Comparison of ENCODE assay signal across 8 cellular contexts in genomic region chr1:147928236-147929132, GRCh38. TPM values are rescaled to one million over a fixed set of nuclear protein-coding genes. Genes with fewer than 3 reads are reported as not detected.
DNase-seq lines count a peak whose midpoint lies in the region; TF ChIP-seq lines count a peak whose summit lies in the region.
"Not testable (repeated sequence)": the region's sequence is repeated elsewhere in the genome, so short reads cannot be mapped to it uniquely, and the experiment has no call there.

TSS of gene GPR89B (plus strand) at chr1:147928420. CDS start at chr1:147928537, 117 bp downstream.

- H3K4me2 ChIP-seq in H9 (ENCODE audit: insufficient read depth, insufficient read length, low read length) = peak within 1 kb of the TSS; percentile 54

- DNase-seq in ELR (ENCODE audit: low read depth) (peak; percentile 90), H9 (peak; percentile 95), M059J (ENCODE audit: low read depth) (peak; percentile 88), SHP77 treated with DMSO at 0.1 percent for 48 hours (lab: John Stamatoyannopoulos, UW) (peak; percentile 91), fibroblast of villous mesenchyme (ENCODE audit: low read depth) (peak; percentile 82), nephron progenitor cell (peak; percentile 89)
- DNase-seq in activated effector memory CD4-positive, alpha-beta T cell treated with Interleukin-2 at 50 U/mL for 16 hours = peak; percentile 88

- not testable (repeated sequence) for H3K23ac ChIP-seq in H9 (ENCODE audit: insufficient read length, low read depth, low read length)

- not testable (repeated sequence) for H3K36me3 Mint-ChIP-seq in H9 (ENCODE audit: insufficient read depth in 1 of 3, low read depth in 3 of 3); nephron progenitor cell (ENCODE audit: low read depth)
- H3K36me3 Mint-ChIP-seq in stimulated activated naive CD8-positive, alpha-beta T cell treated with anti-CD3 and anti-CD28 coated beads, Interleukin-15, Interleukin-2, amounts not matched to agents 100 ng/mL and 50 ng/mL, for 24 hours (ENCODE audit: low read depth) = peaks cover 13% of the 10 kb centered on the region

- H3K27ac ChIP-seq in H9 (ENCODE audit: insufficient read length, low read depth, low read length) = not testable (repeated sequence)

- H3K79me1 ChIP-seq in H9 (ENCODE audit: insufficient read depth, low read depth, low read length, poor library complexity, severe bottlenecking) = not testable (repeated sequence)

- H3K14ac ChIP-seq in H9 (ENCODE audit: insufficient read depth, low read length) = peak within 1 kb of the TSS; percentile 91; the same call in 1 of the 2 replicates

- H3K4me1 Mint-ChIP-seq in H9 = peaks cover 17 to 18% of the 10 kb centered on the region in 2 experiments
- peaks cover 25% of the 10 kb centered on the region for H3K4me1 Mint-ChIP-seq in nephron progenitor cell
- peaks cover 40% of the 10 kb centered on the region for H3K4me1 Mint-ChIP-seq in stimulated activated naive CD8-positive, alpha-beta T cell treated with anti-CD3 and anti-CD28 coated beads, Interleukin-15, Interleukin-2, amounts not matched to agents 100 ng/mL and 50 ng/mL, for 24 hours (ENCODE audit: low read depth)

- H3K9ac ChIP-seq in H9 (ENCODE audit: extremely low read depth, insufficient read length, low read length) = peak within 1 kb of the TSS; percentile 89

- not testable (repeated sequence) for H3K56ac ChIP-seq in H9 (ENCODE audit: insufficient read length, low read depth, low read length)

- H3K4me3 Mint-ChIP-seq in H9 (peak within 1 kb of the TSS; percentile 86 to 88), nephron progenitor cell (peak within 1 kb of the TSS; percentile 83)
- H3K4me3 Mint-ChIP-seq in stimulated activated naive CD8-positive, alpha-beta T cell treated with anti-CD3 and anti-CD28 coated beads, Interleukin-15, Interleukin-2, amounts not matched to agents 100 ng/mL and 50 ng/mL, for 24 hours = peak within 1 kb of the TSS; percentile 84

- H2BK20ac ChIP-seq in H9 (ENCODE audit: low read depth, low read length, poor library complexity, severe bottlenecking) = not testable (repeated sequence)

- H3K79me2 ChIP-seq in H9 (ENCODE audit: insufficient read depth, low read length) = not testable (repeated sequence)

- not testable (repeated sequence) for H2BK120ac ChIP-seq in H9 (ENCODE audit: low read depth, low read length, poor library complexity, severe bottlenecking)

- not testable (repeated sequence) for H2BK5ac ChIP-seq in H9 (ENCODE audit: insufficient read length, low read length)

- H3K27me3 ChIP-seq in H9 (ENCODE audit: insufficient read depth, low read length) = not testable (repeated sequence)

- not testable (repeated sequence) for H4K91ac ChIP-seq in H9 (ENCODE audit: insufficient read length, low read depth, low read length)

- not testable (repeated sequence) for TF ChIP-seq CTCF in H9 (conservative IDR thresholded peaks at IDR 0.05); fibroblast of villous mesenchyme (IDR thresholded peaks at IDR 0.05; ENCODE audit: insufficient read depth, low read depth, low read length); nephron progenitor cell (IDR thresholded peaks at IDR 0.05)

- H4K5ac ChIP-seq in H9 (ENCODE audit: insufficient read length, low read depth, low read length) = not testable (repeated sequence)

- not testable (repeated sequence) for H2AK5ac ChIP-seq in H9 (ENCODE audit: insufficient read length, low read length)

- H4K8ac ChIP-seq in H9 (replicated peaks; ENCODE audit: insufficient read length, low read depth, low read length) = not testable (repeated sequence)

- WGBS in H9 (ENCODE audit: extremely low coverage, insufficient read length, low lambda C conversion rate) = no CpG with 5 or more reads among the region's 72 CpGs

- not testable (repeated sequence) for H4K20me1 ChIP-seq in H9 (ENCODE audit: control insufficient read depth, insufficient read depth, insufficient read length)

- H3K27me3 Mint-ChIP-seq in H9 (ENCODE audit: low read depth); nephron progenitor cell (ENCODE audit: low read depth, poor library complexity); stimulated activated naive CD8-positive, alpha-beta T cell treated with anti-CD3 and anti-CD28 coated beads, Interleukin-15, Interleukin-2, amounts not matched to agents 100 ng/mL and 50 ng/mL, for 24 hours: not testable (repeated sequence)

- not testable (repeated sequence) for H3K9me3 Mint-ChIP-seq in H9; nephron progenitor cell; stimulated activated naive CD8-positive, alpha-beta T cell treated with anti-CD3 and anti-CD28 coated beads, Interleukin-15, Interleukin-2, amounts not matched to agents 100 ng/mL and 50 ng/mL, for 24 hours

- not testable (repeated sequence) for H3T11ph ChIP-seq in H9 (ENCODE audit: low read length)

- H2BK15ac ChIP-seq in H9 (ENCODE audit: low read depth, low read length) = not testable (repeated sequence)

- H2AFZ ChIP-seq in H9 (ENCODE audit: low read length) = not testable (repeated sequence)

- not testable (repeated sequence) for H3K9me3 ChIP-seq in H9 (ENCODE audit: control insufficient read depth, low read depth, low read length)

- H3K27ac Mint-ChIP-seq in H9 = peak within 1 kb of the TSS in 1 of 3 experiments; percentile 81; a peak in 2 of 7 replicates
- H3K27ac Mint-ChIP-seq in nephron progenitor cell = not testable (repeated sequence)
- H3K27ac Mint-ChIP-seq in stimulated activated naive CD8-positive, alpha-beta T cell treated with anti-CD3 and anti-CD28 coated beads, Interleukin-15, Interleukin-2, amounts not matched to agents 100 ng/mL and 50 ng/mL, for 24 hours = peak within 1 kb of the TSS; percentile 31

- not testable (repeated sequence) for H2BK12ac ChIP-seq in H9 (ENCODE audit: insufficient read length, low read depth, low read length)

- H3K4me1 ChIP-seq in H9 (ENCODE audit: insufficient read depth, low read length) = not testable (repeated sequence)

- peak within 1 kb of the TSS; percentile 80 for H3K4me3 ChIP-seq in fibroblast of villous mesenchyme (ENCODE audit: low read depth, low read length)

- not testable (repeated sequence) for H3K23me2 ChIP-seq in H9 (ENCODE audit: insufficient read length, low read depth, low read length, poor library complexity, severe bottlenecking)

- H3K4ac ChIP-seq in H9 (ENCODE audit: low read depth, low read length) = not testable (repeated sequence)

- peak within 1 kb of the TSS; percentile 87 for H3K18ac ChIP-seq in H9 (ENCODE audit: insufficient read length, low read depth, low read length)

RNA-seq across cellular contexts. Expression of gene GPR89B, which starts in this region (rescaled TPM):
- total RNA-seq in H9 (2021) (15.1 and 15.4 TPM in 2 replicates), fibroblast of villous mesenchyme (12.6 and 19.0 TPM in 2 replicates)
- total RNA-seq in M059J (2014; rRNA removed; shearing (Covaris generic)) = 15.5 and 25.7 TPM in 2 replicates
